Comparison of ENCODE assay signal across 1 cellular context in genomic region chr12:95336387-95337067, GRCh38.
TF ChIP-seq lines count a peak whose summit lies in the region.

No MANE protein-coding gene starts in this region.

TF ChIP-seq in HepG2, 621 proteins besides CTCF, POLR2A, EP300 and RAD21 (continued from another document and continues in another):
- TF ChIP-seq, protein P1, sequence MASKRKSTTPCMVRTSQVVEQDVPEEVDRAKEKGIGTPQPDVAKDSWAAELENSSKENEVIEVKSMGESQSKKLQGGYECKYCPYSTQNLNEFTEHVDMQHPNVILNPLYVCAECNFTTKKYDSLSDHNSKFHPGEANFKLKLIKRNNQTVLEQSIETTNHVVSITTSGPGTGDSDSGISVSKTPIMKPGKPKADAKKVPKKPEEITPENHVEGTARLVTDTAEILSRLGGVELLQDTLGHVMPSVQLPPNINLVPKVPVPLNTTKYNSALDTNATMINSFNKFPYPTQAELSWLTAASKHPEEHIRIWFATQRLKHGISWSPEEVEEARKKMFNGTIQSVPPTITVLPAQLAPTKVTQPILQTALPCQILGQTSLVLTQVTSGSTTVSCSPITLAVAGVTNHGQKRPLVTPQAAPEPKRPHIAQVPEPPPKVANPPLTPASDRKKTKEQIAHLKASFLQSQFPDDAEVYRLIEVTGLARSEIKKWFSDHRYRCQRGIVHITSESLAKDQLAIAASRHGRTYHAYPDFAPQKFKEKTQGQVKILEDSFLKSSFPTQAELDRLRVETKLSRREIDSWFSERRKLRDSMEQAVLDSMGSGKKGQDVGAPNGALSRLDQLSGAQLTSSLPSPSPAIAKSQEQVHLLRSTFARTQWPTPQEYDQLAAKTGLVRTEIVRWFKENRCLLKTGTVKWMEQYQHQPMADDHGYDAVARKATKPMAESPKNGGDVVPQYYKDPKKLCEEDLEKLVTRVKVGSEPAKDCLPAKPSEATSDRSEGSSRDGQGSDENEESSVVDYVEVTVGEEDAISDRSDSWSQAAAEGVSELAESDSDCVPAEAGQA (IDR thresholded peaks at IDR 0.05; ENCODE audit: low read depth) = no peak
- TF ChIP-seq, protein P1 (CRISPR knock-in tag; IDR thresholded peaks at IDR 0.05; ENCODE audit: borderline replicate concordance) = no peak
- TF ChIP-seq ZBTB33 (CRISPR knock-in tag; IDR thresholded peaks at IDR 0.05) = 0 out of 2 replicates have a peak, but pooled peaks have one; percentile 11
- peak; percentile 80 for TF ChIP-seq IRF2 (CRISPR knock-in tag; IDR thresholded peaks at IDR 0.05)
- TF ChIP-seq CEBPB (IDR thresholded peaks at IDR 0.05; ENCODE audit: borderline replicate concordance, low read depth, low read length) = no peak
- no peak for TF ChIP-seq SRSF4 (IDR thresholded peaks at IDR 0.05; ENCODE audit: low read depth, low read length, poor library complexity, severe bottlenecking)
- TF ChIP-seq, protein P2, sequence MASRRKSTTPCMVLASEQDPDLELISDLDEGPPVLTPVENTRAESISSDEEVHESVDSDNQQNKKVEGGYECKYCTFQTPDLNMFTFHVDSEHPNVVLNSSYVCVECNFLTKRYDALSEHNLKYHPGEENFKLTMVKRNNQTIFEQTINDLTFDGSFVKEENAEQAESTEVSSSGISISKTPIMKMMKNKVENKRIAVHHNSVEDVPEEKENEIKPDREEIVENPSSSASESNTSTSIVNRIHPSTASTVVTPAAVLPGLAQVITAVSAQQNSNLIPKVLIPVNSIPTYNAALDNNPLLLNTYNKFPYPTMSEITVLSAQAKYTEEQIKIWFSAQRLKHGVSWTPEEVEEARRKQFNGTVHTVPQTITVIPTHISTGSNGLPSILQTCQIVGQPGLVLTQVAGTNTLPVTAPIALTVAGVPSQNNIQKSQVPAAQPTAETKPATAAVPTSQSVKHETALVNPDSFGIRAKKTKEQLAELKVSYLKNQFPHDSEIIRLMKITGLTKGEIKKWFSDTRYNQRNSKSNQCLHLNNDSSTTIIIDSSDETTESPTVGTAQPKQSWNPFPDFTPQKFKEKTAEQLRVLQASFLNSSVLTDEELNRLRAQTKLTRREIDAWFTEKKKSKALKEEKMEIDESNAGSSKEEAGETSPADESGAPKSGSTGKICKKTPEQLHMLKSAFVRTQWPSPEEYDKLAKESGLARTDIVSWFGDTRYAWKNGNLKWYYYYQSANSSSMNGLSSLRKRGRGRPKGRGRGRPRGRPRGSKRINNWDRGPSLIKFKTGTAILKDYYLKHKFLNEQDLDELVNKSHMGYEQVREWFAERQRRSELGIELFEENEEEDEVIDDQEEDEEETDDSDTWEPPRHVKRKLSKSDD (CRISPR knock-in tag; IDR thresholded peaks at IDR 0.05; ENCODE audit: low read depth) = no peak
- no peak for TF ChIP-seq NONO (IDR thresholded peaks at IDR 0.05)
- TF ChIP-seq NONO (CRISPR knock-in tag; conservative IDR thresholded peaks at IDR 0.05) = no peak
- TF ChIP-seq POLR2AphosphoS2 (IDR thresholded peaks at IDR 0.05; ENCODE audit: low read depth, low read length) = no peak
- TF ChIP-seq ZNF263 (CRISPR knock-in tag; IDR thresholded peaks at IDR 0.05) = no peak
- TF ChIP-seq RNF2 (conservative IDR thresholded peaks at IDR 0.05; ENCODE audit: low read depth) = no peak
- no peak for TF ChIP-seq ZNF441 (CRISPR knock-in tag; IDR thresholded peaks at IDR 0.05; ENCODE audit: borderline replicate concordance)
- TF ChIP-seq, protein P3, sequence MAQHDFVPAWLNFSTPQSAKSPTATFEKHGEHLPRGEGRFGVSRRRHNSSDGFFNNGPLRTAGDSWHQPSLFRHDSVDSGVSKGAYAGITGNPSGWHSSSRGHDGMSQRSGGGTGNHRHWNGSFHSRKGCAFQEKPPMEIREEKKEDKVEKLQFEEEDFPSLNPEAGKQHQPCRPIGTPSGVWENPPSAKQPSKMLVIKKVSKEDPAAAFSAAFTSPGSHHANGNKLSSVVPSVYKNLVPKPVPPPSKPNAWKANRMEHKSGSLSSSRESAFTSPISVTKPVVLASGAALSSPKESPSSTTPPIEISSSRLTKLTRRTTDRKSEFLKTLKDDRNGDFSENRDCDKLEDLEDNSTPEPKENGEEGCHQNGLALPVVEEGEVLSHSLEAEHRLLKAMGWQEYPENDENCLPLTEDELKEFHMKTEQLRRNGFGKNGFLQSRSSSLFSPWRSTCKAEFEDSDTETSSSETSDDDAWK (CRISPR knock-in tag; IDR thresholded peaks at IDR 0.05) = no peak
- TF ChIP-seq ZNF691 (CRISPR knock-in tag; IDR thresholded peaks at IDR 0.05; ENCODE audit: borderline replicate concordance, low read depth) = no peak; the same call in 1 of the 2 replicates
- TF ChIP-seq, protein P4, sequence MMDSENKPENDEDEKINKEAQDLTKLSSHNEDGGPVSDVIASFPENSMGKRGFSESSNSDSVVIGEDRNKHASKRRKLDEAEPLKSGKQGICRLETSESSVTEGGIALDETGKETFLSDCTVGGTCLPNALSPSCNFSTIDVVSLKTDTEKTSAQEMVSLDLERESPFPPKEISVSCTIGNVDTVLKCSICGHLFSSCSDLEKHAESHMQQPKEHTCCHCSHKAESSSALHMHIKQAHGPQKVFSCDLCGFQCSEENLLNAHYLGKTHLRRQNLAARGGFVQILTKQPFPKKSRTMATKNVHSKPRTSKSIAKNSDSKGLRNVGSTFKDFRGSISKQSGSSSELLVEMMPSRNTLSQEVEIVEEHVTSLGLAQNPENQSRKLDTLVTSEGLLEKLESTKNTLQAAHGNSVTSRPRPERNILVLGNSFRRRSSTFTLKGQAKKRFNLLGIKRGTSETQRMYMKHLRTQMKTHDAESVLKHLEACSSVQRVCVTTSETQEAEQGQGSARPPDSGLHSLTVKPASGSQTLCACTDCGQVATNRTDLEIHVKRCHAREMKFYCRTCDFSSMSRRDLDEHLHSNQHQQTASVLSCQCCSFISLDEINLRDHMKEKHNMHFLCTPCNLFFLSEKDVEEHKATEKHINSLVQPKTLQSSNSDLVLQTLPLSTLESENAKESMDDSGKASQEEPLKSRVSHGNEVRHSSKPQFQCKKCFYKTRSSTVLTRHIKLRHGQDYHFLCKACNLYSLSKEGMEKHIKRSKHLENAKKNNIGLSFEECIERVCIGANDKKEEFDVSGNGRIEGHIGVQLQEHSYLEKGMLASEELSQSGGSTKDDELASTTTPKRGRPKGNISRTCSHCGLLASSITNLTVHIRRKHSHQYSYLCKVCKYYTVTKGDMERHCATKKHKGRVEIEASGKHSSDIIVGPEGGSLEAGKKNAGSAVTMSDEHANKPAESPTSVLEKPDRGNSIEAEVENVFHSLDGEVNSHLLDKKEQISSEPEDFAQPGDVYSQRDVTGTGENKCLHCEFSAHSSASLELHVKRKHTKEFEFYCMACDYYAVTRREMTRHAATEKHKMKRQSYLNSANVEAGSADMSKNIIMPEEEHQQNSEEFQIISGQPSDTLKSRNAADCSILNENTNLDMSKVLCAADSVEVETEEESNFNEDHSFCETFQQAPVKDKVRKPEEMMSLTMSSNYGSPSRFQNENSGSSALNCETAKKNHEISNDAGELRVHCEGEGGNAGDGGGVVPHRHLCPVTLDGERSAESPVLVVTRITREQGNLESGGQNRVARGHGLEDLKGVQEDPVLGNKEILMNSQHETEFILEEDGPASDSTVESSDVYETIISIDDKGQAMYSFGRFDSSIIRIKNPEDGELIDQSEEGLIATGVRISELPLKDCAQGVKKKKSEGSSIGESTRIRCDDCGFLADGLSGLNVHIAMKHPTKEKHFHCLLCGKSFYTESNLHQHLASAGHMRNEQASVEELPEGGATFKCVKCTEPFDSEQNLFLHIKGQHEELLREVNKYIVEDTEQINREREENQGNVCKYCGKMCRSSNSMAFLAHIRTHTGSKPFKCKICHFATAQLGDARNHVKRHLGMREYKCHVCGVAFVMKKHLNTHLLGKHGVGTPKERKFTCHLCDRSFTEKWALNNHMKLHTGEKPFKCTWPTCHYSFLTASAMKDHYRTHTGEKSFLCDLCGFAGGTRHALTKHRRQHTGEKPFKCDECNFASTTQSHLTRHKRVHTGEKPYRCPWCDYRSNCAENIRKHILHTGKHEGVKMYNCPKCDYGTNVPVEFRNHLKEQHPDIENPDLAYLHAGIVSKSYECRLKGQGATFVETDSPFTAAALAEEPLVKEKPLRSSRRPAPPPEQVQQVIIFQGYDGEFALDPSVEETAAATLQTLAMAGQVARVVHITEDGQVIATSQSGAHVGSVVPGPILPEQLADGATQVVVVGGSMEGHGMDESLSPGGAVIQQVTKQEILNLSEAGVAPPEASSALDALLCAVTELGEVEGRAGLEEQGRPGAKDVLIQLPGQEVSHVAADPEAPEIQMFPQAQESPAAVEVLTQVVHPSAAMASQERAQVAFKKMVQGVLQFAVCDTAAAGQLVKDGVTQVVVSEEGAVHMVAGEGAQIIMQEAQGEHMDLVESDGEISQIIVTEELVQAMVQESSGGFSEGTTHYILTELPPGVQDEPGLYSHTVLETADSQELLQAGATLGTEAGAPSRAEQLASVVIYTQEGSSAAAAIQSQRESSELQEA (CRISPR knock-in tag; IDR thresholded peaks at IDR 0.05; ENCODE audit: not compliant biosample characterization) = no peak
- no peak for TF ChIP-seq NR2F6 (IDR thresholded peaks at IDR 0.05)
- peak; percentile 10; the same call in 1 of the 2 replicates for TF ChIP-seq NR2F6 (CRISPR knock-in tag; IDR thresholded peaks at IDR 0.05)
- no peak for TF ChIP-seq RORA (CRISPR knock-in tag; IDR thresholded peaks at IDR 0.05)
- no peak for TF ChIP-seq ZNF317 (CRISPR knock-in tag; IDR thresholded peaks at IDR 0.05)
- no peak for TF ChIP-seq CCDC6 (CRISPR knock-in tag; IDR thresholded peaks at IDR 0.05)
- TF ChIP-seq KDM5B (CRISPR knock-in tag; IDR thresholded peaks at IDR 0.05; ENCODE audit: borderline replicate concordance) = no peak
- no peak for TF ChIP-seq ZNF891 (CRISPR knock-in tag; IDR thresholded peaks at IDR 0.05)
- no peak for TF ChIP-seq ZNF367 (CRISPR knock-in tag; IDR thresholded peaks at IDR 0.05; ENCODE audit: borderline replicate concordance)
- TF ChIP-seq, protein P5, sequence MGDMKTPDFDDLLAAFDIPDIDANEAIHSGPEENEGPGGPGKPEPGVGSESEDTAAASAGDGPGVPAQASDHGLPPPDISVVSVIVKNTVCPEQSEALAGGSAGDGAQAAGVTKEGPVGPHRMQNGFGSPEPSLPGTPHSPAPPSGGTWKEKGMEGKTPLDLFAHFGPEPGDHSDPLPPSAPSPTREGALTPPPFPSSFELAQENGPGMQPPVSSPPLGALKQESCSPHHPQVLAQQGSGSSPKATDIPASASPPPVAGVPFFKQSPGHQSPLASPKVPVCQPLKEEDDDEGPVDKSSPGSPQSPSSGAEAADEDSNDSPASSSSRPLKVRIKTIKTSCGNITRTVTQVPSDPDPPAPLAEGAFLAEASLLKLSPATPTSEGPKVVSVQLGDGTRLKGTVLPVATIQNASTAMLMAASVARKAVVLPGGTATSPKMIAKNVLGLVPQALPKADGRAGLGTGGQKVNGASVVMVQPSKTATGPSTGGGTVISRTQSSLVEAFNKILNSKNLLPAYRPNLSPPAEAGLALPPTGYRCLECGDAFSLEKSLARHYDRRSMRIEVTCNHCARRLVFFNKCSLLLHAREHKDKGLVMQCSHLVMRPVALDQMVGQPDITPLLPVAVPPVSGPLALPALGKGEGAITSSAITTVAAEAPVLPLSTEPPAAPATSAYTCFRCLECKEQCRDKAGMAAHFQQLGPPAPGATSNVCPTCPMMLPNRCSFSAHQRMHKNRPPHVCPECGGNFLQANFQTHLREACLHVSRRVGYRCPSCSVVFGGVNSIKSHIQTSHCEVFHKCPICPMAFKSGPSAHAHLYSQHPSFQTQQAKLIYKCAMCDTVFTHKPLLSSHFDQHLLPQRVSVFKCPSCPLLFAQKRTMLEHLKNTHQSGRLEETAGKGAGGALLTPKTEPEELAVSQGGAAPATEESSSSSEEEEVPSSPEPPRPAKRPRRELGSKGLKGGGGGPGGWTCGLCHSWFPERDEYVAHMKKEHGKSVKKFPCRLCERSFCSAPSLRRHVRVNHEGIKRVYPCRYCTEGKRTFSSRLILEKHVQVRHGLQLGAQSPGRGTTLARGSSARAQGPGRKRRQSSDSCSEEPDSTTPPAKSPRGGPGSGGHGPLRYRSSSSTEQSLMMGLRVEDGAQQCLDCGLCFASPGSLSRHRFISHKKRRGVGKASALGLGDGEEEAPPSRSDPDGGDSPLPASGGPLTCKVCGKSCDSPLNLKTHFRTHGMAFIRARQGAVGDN (CRISPR knock-in tag; IDR thresholded peaks at IDR 0.05) = no peak
- no peak for TF ChIP-seq FOXO4 (CRISPR knock-in tag; conservative IDR thresholded peaks at IDR 0.05)
